Comparison of ENCODE assay signal across 8 cellular contexts in the genomic region with DNA sequence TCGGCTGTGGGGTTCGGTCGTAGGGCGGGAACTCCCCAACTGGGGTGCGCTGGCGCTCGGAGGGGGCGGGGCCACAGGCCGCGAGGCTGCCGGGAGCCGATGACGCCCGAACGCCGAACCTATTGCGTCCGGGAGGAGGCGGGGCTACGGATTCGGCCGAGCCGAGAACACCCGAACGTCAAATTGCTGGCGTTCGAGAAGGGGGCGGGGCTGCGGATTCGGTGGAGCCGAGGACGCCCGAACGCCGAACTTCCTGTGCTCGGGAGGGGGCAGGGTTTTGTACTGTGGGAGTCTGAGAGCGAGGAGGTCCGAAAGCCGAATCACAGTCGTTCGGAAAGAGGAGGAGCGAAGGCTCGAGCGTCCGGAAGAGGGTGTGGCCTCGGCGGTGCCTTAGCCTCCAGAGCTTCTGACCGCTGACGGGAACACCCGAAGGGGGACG. TPM values are rescaled to one million over a fixed set of nuclear protein-coding genes. Genes with fewer than 3 reads are reported as not detected.
DNase-seq lines count a peak whose midpoint lies in the region; ATAC-seq, FAIRE-seq and TF ChIP-seq lines count a peak whose summit lies in the region.

No MANE protein-coding gene starts in this region.

- H3K9me3 ChIP-seq in kidney (ENCODE audit: control insufficient read depth in 1 of 2, low read length in 2 of 2) = no peaks in the 10 kb centered on the region

- peak overlapping the region; percentile 76 for H3K4me3 Mint-ChIP-seq in activated CD4-positive, alpha-beta T cell treated with anti-CD3 and anti-CD28 coated beads for 36 hours
- H3K4me3 Mint-ChIP-seq in chondrocyte (ENCODE audit: unreplicated experiment) = peak overlapping the region; percentile 86

- no peaks in the 10 kb centered on the region for H3K27me3 Mint-ChIP-seq in activated CD4-positive, alpha-beta T cell treated with anti-CD3 and anti-CD28 coated beads for 36 hours
- no peaks in the 10 kb centered on the region for H3K27me3 Mint-ChIP-seq in chondrocyte (ENCODE audit: low read depth)

- peak overlapping the region; percentile 79 to 84 for H3K4me3 ChIP-seq in kidney (ENCODE audit: low read length in 2 of 2)

- H3K27ac Mint-ChIP-seq in activated CD4-positive, alpha-beta T cell treated with anti-CD3 and anti-CD28 coated beads for 36 hours = peak overlapping the region; percentile 96
- H3K27ac Mint-ChIP-seq in chondrocyte (ENCODE audit: unreplicated experiment) = peak overlapping the region; percentile 99

- TF ChIP-seq CTCF in AG09319 (IDR thresholded peaks at IDR 0.05; ENCODE audit: low read depth, low read length) (no peak), chondrocyte (IDR thresholded peaks at IDR 0.05) (no peak), kidney (IDR thresholded peaks at IDR 0.05; ENCODE audit: borderline replicate concordance, extremely low read depth, insufficient read depth) (no peak)

- H3K27ac ChIP-seq in kidney (ENCODE audit: low read depth in 2 of 2, low read length in 2 of 2) = peak overlapping the region; percentile 100

- ATAC-seq in GM19324 (IDR thresholded peaks at IDR 0.05; ENCODE audit: low FRiP score, unreplicated experiment) = peak; percentile 56
- ATAC-seq in HG03457 (IDR thresholded peaks at IDR 0.05; ENCODE audit: unreplicated experiment) = peak; percentile 43
- ATAC-seq in activated CD4-positive, alpha-beta T cell treated with anti-CD3 and anti-CD28 coated beads for 36 hours = peak; percentile 65

- H3K4me1 Mint-ChIP-seq in activated CD4-positive, alpha-beta T cell treated with anti-CD3 and anti-CD28 coated beads for 36 hours = peaks cover 34% of the 10 kb centered on the region
- peaks cover 34% of the 10 kb centered on the region for H3K4me1 Mint-ChIP-seq in chondrocyte (ENCODE audit: low read depth)

- no peaks in the 10 kb centered on the region for H3K9me3 Mint-ChIP-seq in activated CD4-positive, alpha-beta T cell treated with anti-CD3 and anti-CD28 coated beads for 36 hours (ENCODE audit: low read depth)
- H3K9me3 Mint-ChIP-seq in chondrocyte (ENCODE audit: low read depth) = no peaks in the 10 kb centered on the region

- FAIRE-seq in kidney (lab: Jason Lieb, UNC) = peak; percentile 97

- POLR2A ChIA-PET in activated CD4-positive, alpha-beta T cell treated with anti-CD3 and anti-CD28 coated beads for 36 hours (lab: Charles Lee) = interaction anchor here (0.7 to 4.2 kb wide), 8 partner anchors 9 to 76 kb away, joined by 3 to 75 read pairs (median 9); a partner anchor contains a TSS

- peaks cover 13 to 15% of the 10 kb centered on the region in 2 donors for H3K4me1 ChIP-seq in kidney (ENCODE audit: control insufficient read depth in 1 of 2, insufficient read depth in 1 of 2, low read depth in 1 of 2, low read length in 2 of 2)

- H3K9ac ChIP-seq in kidney (ENCODE audit: low read length in 2 of 2) = peak overlapping the region; percentile 77 to 78

- CTCF ChIA-PET in activated CD4-positive, alpha-beta T cell treated with anti-CD3 and anti-CD28 coated beads for 36 hours (lab: Charles Lee) = interaction anchor here (0.5 to 2.1 kb wide), 3 partner anchors 9 to 37 kb away, joined by 3 to 5 read pairs (median 4); no protein-coding TSS in a partner anchor

- H3K36me3 ChIP-seq in kidney (ENCODE audit: control insufficient read depth in 1 of 2, insufficient read depth in 2 of 2, low read length in 2 of 2) = peaks cover 4 to 8% of the 10 kb centered on the region in 2 donors

- peak; percentile 99 for DNase-seq in AG09319 (ENCODE audit: extremely low read depth, low read depth)
- peak; percentile 97 for DNase-seq in NCI-H510A treated with DMSO at 0.1 percent for 48 hours (lab: John Stamatoyannopoulos, UW)
- peak; percentile 100 for DNase-seq in activated CD4-positive, alpha-beta T cell treated with anti-CD3 and anti-CD28 coated beads for 36 hours
- DNase-seq in chondrocyte (ENCODE audit: low spot score) = peak; percentile 99
- DNase-seq in kidney = peak; percentile 100
- DNase-seq in stimulated activated CD4-positive, alpha-beta T cell treated with anti-CD3 and anti-CD28 coated beads, Interleukin-12 subunit alpha, Interleukin-12 subunit beta, amount 100 ng/mL, for 48 hours (ENCODE audit: low read depth in 2 of 3, low spot score in 1 of 3) = peak; percentile 100

- H3K36me3 Mint-ChIP-seq in activated CD4-positive, alpha-beta T cell treated with anti-CD3 and anti-CD28 coated beads for 36 hours (ENCODE audit: low read depth) = peaks cover 35% of the 10 kb centered on the region
- H3K36me3 Mint-ChIP-seq in chondrocyte (ENCODE audit: low read depth) = peaks cover 7% of the 10 kb centered on the region

- intact Hi-C loops in activated CD4-positive, alpha-beta T cell treated with anti-CD3 and anti-CD28 coated beads for 36 hours (cut with DNase I, micrococcal nuclease) = loop anchor here (1.0 to 10.0 kb wide), 17 partner anchors 10 to 1464 kb away; a partner anchor contains a TSS
- intact Hi-C loops in kidney (cut with DNase I) = no loop called here

RNA-seq across cellular contexts. Expression of a gene that starts 0.6 kb away (rescaled TPM):
- 10 to 100 TPM in 1 of 2 experiments, 1 to 10 TPM in 1; 8.3 to 12.1 TPM for total RNA-seq in activated CD4-positive, alpha-beta T cell treated with anti-CD3 and anti-CD28 coated beads for 36 hours
- total RNA-seq in chondrocyte (39.6 to 46.2 TPM (median 40.5 TPM) in 3 replicates), kidney (33.8 TPM)
- polyA plus RNA-seq in kidney (ENCODE audit: insufficient read depth, low read depth, low replicate concordance) = 51.0 TPM

RNA-seq across cellular contexts. Expression of a gene that starts 1.1 kb away (rescaled TPM):
- total RNA-seq in activated CD4-positive, alpha-beta T cell treated with anti-CD3 and anti-CD28 coated beads for 36 hours = 10 to 100 TPM; 74.9 to 96.1 TPM
- 71.4 to 83.8 TPM (median 76.6 TPM) in 3 replicates for total RNA-seq in chondrocyte
- total RNA-seq in kidney = 64.4 TPM
- polyA plus RNA-seq in kidney (ENCODE audit: insufficient read depth, low read depth, low replicate concordance) = 41.6 TPM

RNA-seq across cellular contexts. Expression of a gene that starts 10.1 kb away (rescaled TPM):
- 1,000 to 10,000 TPM; 1,400 to 1,725 TPM for total RNA-seq in activated CD4-positive, alpha-beta T cell treated with anti-CD3 and anti-CD28 coated beads for 36 hours
- total RNA-seq in chondrocyte (689 to 819 TPM (median 699 TPM) in 3 replicates), kidney (1,209 TPM)
- polyA plus RNA-seq in kidney (ENCODE audit: insufficient read depth, low read depth, low replicate concordance) = 2,020 TPM

RNA-seq across cellular contexts. Expression of a gene that starts 17.6 kb away (rescaled TPM):
- under 1 TPM; 0.39 to 0.55 TPM for total RNA-seq in activated CD4-positive, alpha-beta T cell treated with anti-CD3 and anti-CD28 coated beads for 36 hours
- total RNA-seq in chondrocyte (0.73 to 3.7 TPM (median 3.2 TPM) in 3 replicates), kidney (98.9 TPM)
- 64.6 TPM for polyA plus RNA-seq in kidney (ENCODE audit: insufficient read depth, low read depth, low replicate concordance)

RNA-seq across cellular contexts. Expression of a gene that starts 31.0 kb away (rescaled TPM):
- total RNA-seq in activated CD4-positive, alpha-beta T cell treated with anti-CD3 and anti-CD28 coated beads for 36 hours = 1 to 10 TPM; 3.5 to 3.6 TPM
- 4.4 to 6.0 TPM (median 4.5 TPM) in 3 replicates for total RNA-seq in chondrocyte
- 8.0 TPM for total RNA-seq in kidney
- 12.2 TPM for polyA plus RNA-seq in kidney (ENCODE audit: insufficient read depth, low read depth, low replicate concordance)

Comparison
In these comparisons a context has a peak if more than half of its experiments do, and no peak if none do; other contexts are left out.
1. Peak in every context shown above with its lines: DNase-seq, ATAC-seq, H3K4me3 ChIP-seq and H3K27ac ChIP-seq.